In genomic region chr10:8766899-8767298, GRCh38 we compare ENCODE assay signal across 27 cellular contexts.
DNase-seq lines count a peak whose midpoint lies in the region; ATAC-seq, FAIRE-seq and TF ChIP-seq lines count a peak whose summit lies in the region.
"Had no signal": no experiment of that assay in that cellular context is flagged by ENCODE, and none has a peak within 500 bp of the region (broad histone marks: within the 10 kb centered on the region; RNA-seq: fewer than 3 reads in every experiment).

No MANE protein-coding gene starts in this region.

- no peak for TF ChIP-seq CTCF in IMR-90 (conservative IDR thresholded peaks at IDR 0.05; ENCODE audit: low read depth, low read length)
- no peak for TF ChIP-seq CTCF in H1 (IDR thresholded peaks at IDR 0.05; ENCODE audit: control extremely low read depth in 1 of 3, insufficient read depth in 1 of 3, low read depth in 1 of 3, low read length in 3 of 3)
- no peak for TF ChIP-seq CTCF in ovary (IDR thresholded peaks at IDR 0.05)

- no peak overlapping the region for H2AK9ac ChIP-seq in IMR-90 (replicated peaks; ENCODE audit: low read depth, low read length, poor library complexity)

- peaks cover 4% of the 10 kb centered on the region for H3K27me3 Mint-ChIP-seq in activated CD4-positive, alpha-beta memory T cell treated with anti-CD3 and anti-CD28 coated beads for 36 hours
- peaks cover 7% of the 10 kb centered on the region for H3K27me3 Mint-ChIP-seq in activated CD4-positive, alpha-beta memory T cell treated with anti-CD3 and anti-CD28 coated beads, Interleukin-2, amount 10 ng/mL, durations not matched to agents 7 days and 5 days

- H2BK120ac ChIP-seq in IMR-90 (ENCODE audit: low read depth, low read length), result no peak overlapping the region
- no peak overlapping the region for H2BK120ac ChIP-seq in H1 (replicated peaks; ENCODE audit: low read depth, low read length)

- H2BK12ac ChIP-seq in H1 (ENCODE audit: low read depth, low read length), result no peak overlapping the region

- no peak overlapping the region for H3K4me3 Mint-ChIP-seq in activated CD4-positive, alpha-beta memory T cell treated with anti-CD3 and anti-CD28 coated beads for 36 hours
- no peak overlapping the region for H3K4me3 Mint-ChIP-seq in activated CD4-positive, alpha-beta memory T cell treated with anti-CD3 and anti-CD28 coated beads, Interleukin-2, amount 10 ng/mL, durations not matched to agents 7 days and 5 days
- H3K4me3 Mint-ChIP-seq: CD14-positive monocyte; CD4-positive, alpha-beta T cell; CD8-positive, alpha-beta memory T cell; HFFc6 had no signal

- CTCF ChIA-PET in activated CD4-positive, alpha-beta memory T cell treated with anti-CD3 and anti-CD28 coated beads for 36 hours (lab: Charles Lee), result no interaction called here
- CTCF ChIA-PET in activated CD4-positive, alpha-beta memory T cell treated with anti-CD3 and anti-CD28 coated beads, Interleukin-2, amount 10 ng/mL, durations not matched to agents 7 days and 5 days (lab: Charles Lee), result no interaction called here
- CTCF ChIA-PET in IMR-90 (lab: Yijun Ruan, JAX) (interaction anchor here (0.6 kb wide), 1 partner anchor 162 kb away, joined by 3 read pairs; no protein-coding TSS in a partner anchor), H1 (lab: Charles Lee; ENCODE audit: partially characterized antibody) (no interaction called here)

- TF ChIP-seq RAD21 in IMR-90 (IDR thresholded peaks at IDR 0.05; ENCODE audit: low read length) (no peak), H1 (IDR thresholded peaks at IDR 0.05 in 1 of 2, conservative IDR thresholded peaks at IDR 0.05 in 1 of 2; ENCODE audit: low read depth in 2 of 2, low read length in 2 of 2) (no peak)

- POLR2A ChIA-PET in activated CD4-positive, alpha-beta memory T cell treated with anti-CD3 and anti-CD28 coated beads for 36 hours (lab: Charles Lee), result no interaction called here
- POLR2A ChIA-PET in activated CD4-positive, alpha-beta memory T cell treated with anti-CD3 and anti-CD28 coated beads, Interleukin-2, amount 10 ng/mL, durations not matched to agents 7 days and 5 days (lab: Charles Lee), result interaction anchor here (0.6 kb wide), 1 partner anchor 110 kb away, joined by 3 read pairs; no protein-coding TSS in a partner anchor
- POLR2A ChIA-PET in IMR-90 (lab: Charles Lee; ENCODE audit: unreplicated experiment), result no interaction called here
- POLR2A ChIA-PET in H1 (lab: Charles Lee; ENCODE audit: partially characterized antibody), result no interaction called here

- no CpG with 5 or more reads among the region's 4 CpGs for WGBS in IMR-90 (ENCODE audit: extremely low coverage in 2 of 2, insufficient read length in 1 of 2), 2 experiments
- WGBS in H1 (ENCODE audit: extremely low coverage in 1 of 2, insufficient coverage in 1 of 2, insufficient read length in 1 of 2, insufficient replicate concordance in 2 of 2, low coverage in 1 of 2, low lambda C conversion rate in 2 of 2, missing lambda C conversion rate in 1 of 2), 2 experiments, result 97% methylated on average over 4 of the region's 4 CpGs; no CpG with 5 or more reads in 1 of the 2 experiments
- 85 to 90% (median 88%) methylated on average over 4 of the region's 4 CpGs for WGBS in ovary, 3 donors

- peak overlapping the region; percentile 16 for H3K27ac Mint-ChIP-seq in activated CD4-positive, alpha-beta memory T cell treated with anti-CD3 and anti-CD28 coated beads for 36 hours
- H3K27ac Mint-ChIP-seq in activated CD4-positive, alpha-beta memory T cell treated with anti-CD3 and anti-CD28 coated beads, Interleukin-2, amount 10 ng/mL, durations not matched to agents 7 days and 5 days, result no peak overlapping the region
- H3K27ac Mint-ChIP-seq: CD14-positive monocyte; CD4-positive, alpha-beta T cell; HFFc6 had no signal

- BruUV-seq in IMR-90 (replicated peaks; lab: Mats Ljungman, UMichigan), result no TSS peak

- no peaks in the 10 kb centered on the region for H3K4me1 ChIP-seq in IMR-90 (ENCODE audit: control insufficient read depth, insufficient read depth, low read length)
- peaks cover 0 to 5% (median 0%) of the 10 kb centered on the region in 4 experiments; a peak in 1 of 7 replicates for H3K4me1 ChIP-seq in H1 (replicated peaks in 1 of 4; ENCODE audit: control insufficient read depth in 3 of 4, insufficient read depth in 4 of 4, low read length in 3 of 4)
- H3K4me1 ChIP-seq in ovary (ENCODE audit: insufficient read depth), result no peaks in the 10 kb centered on the region
- H3K4me1 ChIP-seq: BLaER1 treated with 17β-estradiol and CSF1 and Interleukin-3, amounts not matched to agents 10 nM and 100 nM; HAP-1 had no signal

- no peaks in the 10 kb centered on the region; the same call in 1 of the 2 replicates for H3K9me3 ChIP-seq in IMR-90 (ENCODE audit: control insufficient read depth, insufficient read depth, low read length)
- H3K9me3 ChIP-seq in H1 (ENCODE audit: insufficient read depth in 2 of 2, low read depth in 1 of 2, low read length in 1 of 2), result no peaks in the 10 kb centered on the region
- no peaks in the 10 kb centered on the region for H3K9me3 ChIP-seq in ovary
- H3K9me3 ChIP-seq: BE2C; BLaER1 treated with 17β-estradiol and CSF1 and Interleukin-3, amounts not matched to agents 10 nM and 100 nM; HAP-1 had no signal

- H3K56ac ChIP-seq in IMR-90 (ENCODE audit: extremely low read depth, insufficient read depth, low read length), result no peak overlapping the region
- H3K56ac ChIP-seq in H1 (replicated peaks; ENCODE audit: insufficient read length, low read depth, low read length), result no peak overlapping the region

- H2BK5ac ChIP-seq in IMR-90 (ENCODE audit: low read depth, low read length, poor library complexity, severe bottlenecking) (no peak overlapping the region), H1 (ENCODE audit: low read depth, low read length) (no peak overlapping the region)

- ATAC-seq in IMR-90 (ENCODE audit: low read depth) (no peak), HG02885 (IDR thresholded peaks at IDR 0.05; ENCODE audit: poor library complexity, unreplicated experiment) (no peak)

- no peaks in the 10 kb centered on the region for H3K9me3 Mint-ChIP-seq in activated CD4-positive, alpha-beta memory T cell treated with anti-CD3 and anti-CD28 coated beads for 36 hours
- H3K9me3 Mint-ChIP-seq in activated CD4-positive, alpha-beta memory T cell treated with anti-CD3 and anti-CD28 coated beads, Interleukin-2, amount 10 ng/mL, durations not matched to agents 7 days and 5 days, result no peaks in the 10 kb centered on the region
- H3K9me3 Mint-ChIP-seq: CD4-positive, alpha-beta T cell; CD8-positive, alpha-beta memory T cell had no signal

- no peaks in the 10 kb centered on the region for H3K79me2 ChIP-seq in H1 (ENCODE audit: control insufficient read depth in 1 of 2, insufficient read depth in 2 of 2, low read length in 2 of 2)

- H3K4me2 ChIP-seq in IMR-90 (ENCODE audit: low read depth, low read length) (no peak overlapping the region), H1 (ENCODE audit: insufficient read depth in 1 of 2, low read depth in 2 of 2, low read length in 2 of 2) (no peak overlapping the region)
- H3K4me2 ChIP-seq: BLaER1 treated with 17β-estradiol and CSF1 and Interleukin-3, amounts not matched to agents 10 nM and 100 nM had no signal

- H3K23me2 ChIP-seq in H1 (ENCODE audit: low read depth, low read length), result no peaks in the 10 kb centered on the region

- no peak overlapping the region for H2AFZ ChIP-seq in IMR-90 (replicated peaks; ENCODE audit: low read length, poor library complexity)
- no peak overlapping the region for H2AFZ ChIP-seq in H1 (ENCODE audit: low read length)
- H2AFZ ChIP-seq: GM23248 had no signal

- H4K91ac ChIP-seq in IMR-90 (ENCODE audit: insufficient read depth, low read depth, low read length) (no peak overlapping the region), H1 (replicated peaks; ENCODE audit: insufficient read length, low read length) (no peak overlapping the region)

- H3K18ac ChIP-seq in IMR-90 (ENCODE audit: low read depth, low read length), result no peak overlapping the region
- no peak overlapping the region for H3K18ac ChIP-seq in H1 (ENCODE audit: extremely low read depth, low read length)

- H4K5ac ChIP-seq in IMR-90 (ENCODE audit: low read depth, low read length) (no peak overlapping the region), H1 (ENCODE audit: insufficient read length, low read depth, low read length) (no peak overlapping the region)

- H3K14ac ChIP-seq in IMR-90 (replicated peaks; ENCODE audit: low read depth, low read length) (no peak overlapping the region), H1 (ENCODE audit: insufficient read length) (no peak overlapping the region)

- DNase-seq in activated CD4-positive, alpha-beta memory T cell treated with anti-CD3 and anti-CD28 coated beads for 36 hours, result no peak
- no peak for DNase-seq in activated CD4-positive, alpha-beta memory T cell treated with anti-CD3 and anti-CD28 coated beads, Interleukin-2, amount 10 ng/mL, durations not matched to agents 7 days and 5 days
- DNase-seq in IMR-90 (no peak), H1 (ENCODE audit: low read depth in 1 of 2, low spot score in 2 of 2) (no peak), ovary (no peak), activated gamma-delta T cell (lab: John Stamatoyannopoulos, UW) (no peak)
- DNase-seq: ACHN; AML-193; BE2C; CD4-positive, alpha-beta T cell; CD8-positive, alpha-beta memory T cell; DMS 273 treated with DMSO at 0.1 percent for 48 hours; DMS79; EL; GDM1; GM23248; HFFc6 had no signal

- H3K9me1 ChIP-seq in IMR-90 (ENCODE audit: insufficient read depth, low read length), result no peaks in the 10 kb centered on the region

- in situ Hi-C loops in IMR-90 (cut with MboI; ENCODE audit: low sequenced_read_pairs), result no loop called here

- H3K4me1 Mint-ChIP-seq in activated CD4-positive, alpha-beta memory T cell treated with anti-CD3 and anti-CD28 coated beads for 36 hours (ENCODE audit: low read depth), result peaks cover 8% of the 10 kb centered on the region
- peaks cover 7% of the 10 kb centered on the region for H3K4me1 Mint-ChIP-seq in activated CD4-positive, alpha-beta memory T cell treated with anti-CD3 and anti-CD28 coated beads, Interleukin-2, amount 10 ng/mL, durations not matched to agents 7 days and 5 days
- H3K4me1 Mint-ChIP-seq: CD14-positive monocyte; CD8-positive, alpha-beta memory T cell had no signal

- intact Hi-C loops in activated CD4-positive, alpha-beta memory T cell treated with anti-CD3 and anti-CD28 coated beads for 36 hours (cut with micrococcal nuclease), result no loop called here
- intact Hi-C loops in IMR-90 (cut with micrococcal nuclease), result no loop called here
- intact Hi-C loops in ovary (cut with DNase I), result no loop called here

- no peak overlapping the region for H2BK15ac ChIP-seq in IMR-90 (ENCODE audit: low read depth, low read length)
- H2BK15ac ChIP-seq in H1 (ENCODE audit: low read length), result no peak overlapping the region

- H4K20me1 ChIP-seq in IMR-90 (ENCODE audit: insufficient read depth, low read length), result no peaks in the 10 kb centered on the region
- no peaks in the 10 kb centered on the region for H4K20me1 ChIP-seq in H1 (replicated peaks in 1 of 2; ENCODE audit: control insufficient read depth in 1 of 2, insufficient read depth in 2 of 2, low read length in 2 of 2)
- H4K20me1 ChIP-seq: BLaER1 treated with 17β-estradiol and CSF1 and Interleukin-3, amounts not matched to agents 10 nM and 100 nM had no signal

- H3K27me3 ChIP-seq in IMR-90 (ENCODE audit: control insufficient read depth, insufficient read depth, low read length) (no peaks in the 10 kb centered on the region), H1 (replicated peaks in 1 of 4; ENCODE audit: control insufficient read depth in 3 of 4, extremely low read depth in 1 of 4, insufficient read depth in 3 of 4, low read length in 3 of 4) (no peaks in the 10 kb centered on the region), ovary (no peaks in the 10 kb centered on the region)
- H3K27me3 ChIP-seq: BE2C; BLaER1 treated with 17β-estradiol and CSF1 and Interleukin-3, amounts not matched to agents 10 nM and 100 nM had no signal

- H3K4ac ChIP-seq in IMR-90 (ENCODE audit: low read depth, low read length) (no peak overlapping the region), H1 (replicated peaks; ENCODE audit: insufficient read length, low read depth, low read length) (no peak overlapping the region)

- no peaks in the 10 kb centered on the region for H3K36me3 Mint-ChIP-seq in activated CD4-positive, alpha-beta memory T cell treated with anti-CD3 and anti-CD28 coated beads for 36 hours
- H3K36me3 Mint-ChIP-seq in activated CD4-positive, alpha-beta memory T cell treated with anti-CD3 and anti-CD28 coated beads, Interleukin-2, amount 10 ng/mL, durations not matched to agents 7 days and 5 days (ENCODE audit: low read depth), result no peaks in the 10 kb centered on the region
- H3K36me3 Mint-ChIP-seq: CD14-positive monocyte; CD8-positive, alpha-beta memory T cell had no signal

- no peak overlapping the region for H3K9ac ChIP-seq in IMR-90 (ENCODE audit: low read depth, low read length)
- no peak overlapping the region for H3K9ac ChIP-seq in H1 (replicated peaks in 1 of 4; ENCODE audit: extremely low read depth in 1 of 4, low read depth in 3 of 4, low read length in 3 of 4)
- H3K9ac ChIP-seq: BLaER1 treated with 17β-estradiol and CSF1 and Interleukin-3, amounts not matched to agents 10 nM and 100 nM; GM23248 had no signal

- H3K27ac ChIP-seq in IMR-90 (ENCODE audit: insufficient read depth, low read length) (no peak overlapping the region), H1 (ENCODE audit: low read depth, low read length) (no peak overlapping the region), ovary (no peak overlapping the region)
- H3K27ac ChIP-seq: 22Rv1; BLaER1 treated with 17β-estradiol and CSF1 and Interleukin-3, amounts not matched to agents 10 nM and 100 nM; GM23248 had no signal

- no peak overlapping the region for H3K23ac ChIP-seq in IMR-90 (ENCODE audit: low read depth, low read length)
- H3K23ac ChIP-seq in H1 (ENCODE audit: insufficient read length), result no peak overlapping the region

- H4K8ac ChIP-seq in IMR-90 (ENCODE audit: low read depth in 2 of 2, low read length in 2 of 2) (no peak overlapping the region), H1 (ENCODE audit: extremely low read depth, insufficient read depth, low read length) (no peak overlapping the region)

- H3K79me1 ChIP-seq in IMR-90 (ENCODE audit: low read depth in 1 of 2, low read length in 2 of 2) (no peaks in the 10 kb centered on the region), H1 (ENCODE audit: low read depth, low read length) (no peaks in the 10 kb centered on the region)

- dilution Hi-C loops in IMR-90 (cut with HindIII; ENCODE audit: low sequenced_read_pairs, unreplicated experiment), result no loop called here

- H2BK20ac ChIP-seq in IMR-90 (ENCODE audit: low read depth, low read length) (no peak overlapping the region), H1 (ENCODE audit: low read length) (no peak overlapping the region)

- TF ChIP-seq EP300 in H1 (IDR thresholded peaks at IDR 0.05; ENCODE audit: borderline replicate concordance in 1 of 2, low read depth in 2 of 2, low read length in 2 of 2) (no peak), ovary (IDR thresholded peaks at IDR 0.05) (no peak)

- no peak for FAIRE-seq in H1 (lab: Jason Lieb, UNC)
- FAIRE-seq: A204.1, D721Med, GM12878, GM19239, H54 had no signal

- TF ChIP-seq POLR2A in IMR-90 (IDR thresholded peaks at IDR 0.05; ENCODE audit: low read depth, low read length) (no peak), H1 (IDR thresholded peaks at IDR 0.05; ENCODE audit: control extremely low read depth in 1 of 2, low read depth in 2 of 2, low read length in 2 of 2) (no peak), ovary (IDR thresholded peaks at IDR 0.05) (no peak)

- H2AK5ac ChIP-seq in IMR-90 (ENCODE audit: low read depth, low read length), result no peak overlapping the region
- no peak overlapping the region for H2AK5ac ChIP-seq in H1 (ENCODE audit: low read depth, low read length)

- H3K4me3 ChIP-seq in IMR-90 (ENCODE audit: insufficient read depth, low read depth, low read length) (no peak overlapping the region), H1 (ENCODE audit: extremely low read depth in 1 of 4, insufficient read depth in 2 of 4, low read depth in 3 of 4, low read length in 4 of 4) (no peak overlapping the region), ovary (no peak overlapping the region)
- H3K4me3 ChIP-seq: BLaER1 treated with 17β-estradiol and CSF1 and Interleukin-3, amounts not matched to agents 10 nM and 100 nM; GM12878; GM23248; HAP-1 had no signal

- H3K36me3 ChIP-seq in IMR-90 (ENCODE audit: control insufficient read depth, insufficient read depth, low read length) (no peaks in the 10 kb centered on the region), H1 (ENCODE audit: control insufficient read depth in 2 of 4, insufficient read depth in 4 of 4, low read length in 3 of 4) (no peaks in the 10 kb centered on the region), ovary (no peaks in the 10 kb centered on the region)
- H3K36me3 ChIP-seq: BE2C; BLaER1 treated with 17β-estradiol and CSF1 and Interleukin-3, amounts not matched to agents 10 nM and 100 nM; HAP-1 had no signal
